Comparison of ENCODE assay signal across 25 cellular contexts in the genomic region with DNA sequence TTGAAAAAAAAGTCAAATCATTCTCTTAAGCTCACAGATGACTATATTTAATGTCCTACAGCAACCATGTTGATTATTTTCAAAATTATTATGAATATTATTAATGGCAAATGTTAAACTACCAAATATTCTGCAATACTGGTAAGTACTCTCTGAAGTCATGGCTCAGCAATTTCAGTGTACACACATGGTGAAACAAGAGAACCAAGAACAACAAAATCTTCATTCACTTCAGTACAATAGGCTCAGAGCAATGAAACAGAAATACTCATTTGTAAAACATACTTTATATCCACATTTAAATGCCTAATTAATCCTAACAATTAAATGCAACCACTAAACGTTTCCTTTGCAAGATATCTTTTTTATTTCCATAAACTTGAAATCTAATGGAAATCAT.
A peak's percentile ranks its signal among the peaks of the same experiment; 100 is the strongest.
DNase-seq lines count a peak whose midpoint lies in the region; ATAC-seq lines count a peak whose summit lies in the region.
"Had no signal": no experiment of that assay in that cellular context is flagged by ENCODE, and none has a peak within 500 bp of the region (broad histone marks: within the 10 kb centered on the region; RNA-seq: fewer than 3 reads in every experiment).

No MANE protein-coding gene starts in this region.

- 14 to 27% methylated on average over 1 of the region's 1 CpG for WGBS in GM23248 (ENCODE audit: low coverage in 1 of 2, low lambda C conversion rate in 2 of 2, missing lambda C conversion rate in 2 of 2), 2 experiments

- H3K9ac ChIP-seq in GM23248, result no peak overlapping the region
- H3K9ac ChIP-seq: neural progenitor cell had no signal

- H3F3A ChIP-seq in GM23248 (ENCODE audit: insufficient read depth), result peaks cover 28% of the 10 kb centered on the region

- H4K20me1 ChIP-seq in GM23248 (ENCODE audit: insufficient read depth), result no peaks in the 10 kb centered on the region

- peaks cover 3% of the 10 kb centered on the region; the same call in 1 of the 2 replicates for H3K9me2 ChIP-seq in GM23248 (ENCODE audit: insufficient read depth)

- H3K4me3 ChIP-seq in GM23248, result no peak overlapping the region
- H3K4me3 ChIP-seq: neural progenitor cell, pancreas, Peyer's patch, tibial artery had no signal

- H3K79me2 ChIP-seq in GM23248 (ENCODE audit: insufficient read depth), result peaks cover 6% of the 10 kb centered on the region; the same call in 1 of the 2 replicates

- peaks cover 40% of the 10 kb centered on the region for H3K4me1 ChIP-seq in GM23248 (ENCODE audit: insufficient read depth)
- H3K4me1 ChIP-seq: neural progenitor cell, pancreas, Peyer's patch had no signal

- in situ Hi-C loops in GM23248 (cut with MboI), result no loop called here
- in situ Hi-C loops in KBM-7 (cut with MboI; ENCODE audit: low pct_unique_long_range_greater_than_20kb, low sequenced_read_pairs), result no loop called here

- no peak overlapping the region for H3K27ac ChIP-seq in GM23248
- H3K27ac ChIP-seq: neural progenitor cell, pancreas, Peyer's patch, tibial artery had no signal

- H3K4me2 ChIP-seq in GM23248 (ENCODE audit: unreplicated experiment), result no peak overlapping the region
- H3K4me2 ChIP-seq: neural progenitor cell had no signal

- H3K9me3 ChIP-seq in GM23248 (ENCODE audit: low read depth), result no peaks in the 10 kb centered on the region
- H3K9me3 ChIP-seq: pancreas, Peyer's patch, tibial artery had no signal

- H3K36me3 ChIP-seq in GM23248 (ENCODE audit: low read depth), result no peaks in the 10 kb centered on the region
- H3K36me3 ChIP-seq: neural progenitor cell, pancreas, Peyer's patch, tibial artery had no signal

- ATAC-seq in GM19467 (IDR thresholded peaks at IDR 0.05; ENCODE audit: unreplicated experiment), result no peak
- ATAC-seq: activated naive CD8-positive, alpha-beta T cell treated with anti-CD3 and anti-CD28 coated beads, Interleukin-2, amount 50 U/mL, for 24 hours; activated T-cell treated with anti-CD3 and anti-CD28 coated beads, Interleukin-2, amount 50 U/mL, for 72 hours; left ventricle myocardium superior; pancreas had no signal

- DNase-seq in GM23248 (peak; percentile 44), NCI-H69 (lab: John Stamatoyannopoulos, UW) (peak; percentile 37), fibroblast of peridontal ligament (ENCODE audit: extremely low read depth) (peak; percentile 24), pons (ENCODE audit: low spot score) (peak; percentile 55), DMS153 (lab: John Stamatoyannopoulos, UW) (no peak), NCI-H1436 treated with DMSO at 0.1 percent for 48 hours (lab: John Stamatoyannopoulos, UW) (no peak), KBM-7 (no peak)
- DNase-seq: activated CD4-positive, alpha-beta T cell treated with anti-CD3 and anti-CD28 coated beads, Interleukin-2, amount 50 U/mL, for 48 hours; activated CD4-positive, CD25-positive, alpha-beta regulatory T cell treated with anti-CD3 and anti-CD28 coated beads, Interleukin-2, amount 50 U/mL, for 72 hours; activated naive CD4-positive, alpha-beta T cell; activated naive CD8-positive, alpha-beta T cell treated with anti-CD3 and anti-CD28 coated beads, Interleukin-2, amount 50 U/mL, for 24 hours; activated T-cell treated with anti-CD3 and anti-CD28 coated beads, Interleukin-2, amount 50 U/mL, for 72 hours; central memory CD4-positive, alpha-beta T cell; erythroblast; GF-D8; left ventricle myocardium superior; mesendoderm; pancreas; Peyer's patch; SHP77; stimulated activated CD4-positive, alpha-beta T cell treated with anti-CD3 and anti-CD28 coated beads, Interleukin-12 subunit alpha, Interleukin-12 subunit beta, amount 100 ng/mL, for 4 hours; stimulated activated CD4-positive, alpha-beta T cell treated with anti-CD3 and anti-CD28 coated beads, Interleukin-4, amount 100 ng/mL, for 24 hours; tibial artery had no signal

- no peak overlapping the region for H2AFZ ChIP-seq in GM23248
- H2AFZ ChIP-seq: neural progenitor cell had no signal

- no peaks in the 10 kb centered on the region for H3K27me3 ChIP-seq in GM23248 (replicated peaks; ENCODE audit: insufficient read depth)
- H3K27me3 ChIP-seq: neural progenitor cell, pancreas, Peyer's patch, tibial artery had no signal

Comparison
In these comparisons a context has a peak if more than half of its experiments do, and no peak if none do; other contexts are left out.
1. DNase-seq: peak in GM23248 (single experiment), NCI-H69 (single experiment), fibroblast of peridontal ligament (single experiment) and pons (single experiment); none in DMS153 (single experiment), NCI-H1436 treated with DMSO at 0.1 percent for 48 hours (single experiment) and KBM-7 (single experiment).